In genomic region chr1:9942399-9942938, GRCh38 we compare ENCODE assay signal across 8 cellular contexts. TPM values are rescaled to one million over a fixed set of nuclear protein-coding genes. Genes with fewer than 3 reads are reported as not detected.
DNase-seq lines count a peak whose midpoint lies in the region; ATAC-seq and TF ChIP-seq lines count a peak whose summit lies in the region.

No MANE protein-coding gene starts in this region.

- DNase-seq in CD14-positive monocyte (ENCODE audit: low spot score), result no peak
- peak; percentile 42 for DNase-seq in HuH-7.5 (ENCODE audit: low spot score)
- DNase-seq in RPMI8226, result peak; percentile 74
- peak; percentile 57 for DNase-seq in mammary epithelial cell
- DNase-seq in immature natural killer cell, result peak; percentile 23 to 37 (median 37)
- no peak for DNase-seq in cortex of kidney (lab: John Stamatoyannopoulos, UW)

- H3K36me3 Mint-ChIP-seq in CD14-positive monocyte (peaks cover 20 to 43% of the 10 kb centered on the region in 2 donors), immature natural killer cell (peaks cover 0 to 3% (median 0%) of the 10 kb centered on the region in 3 donors)

- H3K27me3 Mint-ChIP-seq in CD14-positive monocyte (ENCODE audit: low read depth in 3 of 3), result peaks cover 0 to 4% (median 0%) of the 10 kb centered on the region in 3 donors
- H3K27me3 Mint-ChIP-seq in immature natural killer cell (ENCODE audit: low read depth in 3 of 3), result peaks cover 0 to 3% (median 2%) of the 10 kb centered on the region in 3 donors

- CTCF ChIA-PET in mammary epithelial cell (lab: Charles Lee; ENCODE audit: low non-redundant PET), result interaction anchor here (0.6 to 1.0 kb wide), 4 partner anchors 55 to 85 kb away, joined by 4 to 7 read pairs (median 4); no protein-coding TSS in a partner anchor

- no peaks in the 10 kb centered on the region for H3K9me3 ChIP-seq in mammary epithelial cell (replicated peaks; ENCODE audit: insufficient read depth, low read length)

- peak overlapping the region; percentile 66 to 77 (median 67) for H3K4me3 ChIP-seq in mammary epithelial cell (replicated peaks in 1 of 3; ENCODE audit: insufficient read depth in 1 of 3, low read depth in 2 of 3, low read length in 3 of 3)
- peak overlapping the region; percentile 56 to 92 (median 76) for H3K4me3 ChIP-seq in skin epidermis

- H3K27ac ChIP-seq in mammary epithelial cell (ENCODE audit: insufficient read depth, low read depth, low read length), result peak overlapping the region; percentile 95
- peak overlapping the region; percentile 67 to 98 (median 91) for H3K27ac ChIP-seq in skin epidermis

- ATAC-seq in GM18517 (IDR thresholded peaks at IDR 0.05; ENCODE audit: unreplicated experiment), result peak; percentile 54

- peak overlapping the region; percentile 88 for H2AFZ ChIP-seq in mammary epithelial cell (ENCODE audit: low read depth, low read length)

- in situ Hi-C loops in mammary epithelial cell (cut with MboI; ENCODE audit: low sequenced_read_pairs in 2 of 2), result loop anchor here in 1 of 2 donors (5.0 kb wide), 1 partner anchor 90 kb away; the partner anchor contains the start of gene UBE4B

- H3K4me1 Mint-ChIP-seq in CD14-positive monocyte (peaks cover 22% of the 10 kb centered on the region), immature natural killer cell (peaks cover 21 to 30% of the 10 kb centered on the region in 2 donors)

- H3K27me3 ChIP-seq in mammary epithelial cell (ENCODE audit: insufficient read depth, low read length), result no peaks in the 10 kb centered on the region

- H3K4me1 ChIP-seq in mammary epithelial cell (ENCODE audit: insufficient read depth, low read length), result peaks cover 5% of the 10 kb centered on the region

- H3K4me2 ChIP-seq in mammary epithelial cell (ENCODE audit: insufficient read depth, low read depth, low read length), result peak overlapping the region; percentile 70

- intact Hi-C loops in CD14-positive monocyte (cut with micrococcal nuclease) (loop anchor here (2.0 to 10.0 kb wide), 5 partner anchors 32 to 90 kb away; partner anchors contain the start of genes UBE4B (in 2 of the 2), CTNNBIP1 (in 1 of the 2) and RBP7 (in 1 of the 2)), mammary epithelial cell (cut with micrococcal nuclease) (loop anchor here (1.0 to 10.0 kb wide), 6 partner anchors 32 to 486 kb away; partner anchors contain the start of gene CTNNBIP1)

- peak overlapping the region; percentile 99 for H3K9ac ChIP-seq in mammary epithelial cell (ENCODE audit: insufficient read depth, low read length)

- BruUV-seq in mammary epithelial cell (replicated peaks; lab: Mats Ljungman, UMichigan), result TSS peak; percentile 81

- H3K36me3 ChIP-seq in mammary epithelial cell (ENCODE audit: insufficient read depth, low read length), result no peaks in the 10 kb centered on the region

- TF ChIP-seq CTCF in CD14-positive monocyte (IDR thresholded peaks at IDR 0.05) (peak; percentile 65), mammary epithelial cell (conservative IDR thresholded peaks at IDR 0.05 in 1 of 2, IDR thresholded peaks at IDR 0.05 in 1 of 2; ENCODE audit: extremely low read depth in 1 of 2, insufficient read depth in 1 of 2, low read depth in 1 of 2, low read length in 2 of 2) (peak; percentile 53 to 63)

- H4K20me1 ChIP-seq in mammary epithelial cell (ENCODE audit: insufficient read depth, low read length), result no peaks in the 10 kb centered on the region

- dilution Hi-C loops in mammary epithelial cell (cut with HindIII; ENCODE audit: low sequenced_read_pairs), result no loop called here

- H3K27ac Mint-ChIP-seq in CD14-positive monocyte, result peak overlapping the region; percentile 96 to 100 (median 97)
- peak overlapping the region; percentile 93 to 99 (median 98) for H3K27ac Mint-ChIP-seq in immature natural killer cell

- H3K9me3 Mint-ChIP-seq in CD14-positive monocyte (peaks cover 0 to 3% (median 0%) of the 10 kb centered on the region in 7 donors), immature natural killer cell (no peaks in the 10 kb centered on the region)

- H3K4me3 Mint-ChIP-seq in CD14-positive monocyte (peak overlapping the region; percentile 96 to 98), immature natural killer cell (peak overlapping the region; percentile 92 to 99 (median 97))

- H3K79me2 ChIP-seq in mammary epithelial cell (ENCODE audit: insufficient read depth, low read length), result peaks cover 28% of the 10 kb centered on the region

- 1% methylated on average over 14 of the region's 14 CpGs for WGBS in mammary epithelial cell (ENCODE audit: low coverage, missing lambda C conversion rate)

RNA-seq across cellular contexts. Expression of gene LZIC, which starts 0.7 kb away (rescaled TPM):
- 10 to 100 TPM; 28.2 to 32.9 TPM for polyA plus RNA-seq in CD14-positive monocyte
- 10 to 100 TPM; 19.8 to 30.6 TPM for total RNA-seq in mammary epithelial cell
- 14.5 TPM for polyA plus RNA-seq in mammary epithelial cell
- polyA minus RNA-seq in mammary epithelial cell, result 11.8 TPM
- 10 to 100 TPM; 32.3 to 44.9 (median 36.2) TPM for polyA plus RNA-seq in immature natural killer cell

RNA-seq across cellular contexts. Expression of gene NMNAT1, which starts 0.8 kb away (rescaled TPM):
- 1 to 10 TPM; 6.8 to 9.9 TPM for polyA plus RNA-seq in CD14-positive monocyte
- total RNA-seq in mammary epithelial cell, result 10 to 100 TPM in 1 of 2 donors, 1 to 10 TPM in 1; 9.7 to 11.1 TPM
- polyA plus RNA-seq in mammary epithelial cell, result 9.4 TPM
- polyA minus RNA-seq in mammary epithelial cell, result 9.1 TPM
- polyA plus RNA-seq in immature natural killer cell, result 1 to 10 TPM; 1.4 to 10.0 (median 7.1) TPM

RNA-seq across cellular contexts. Expression of gene CTNNBIP1, which starts 32.4 kb away (rescaled TPM):
- 10 to 100 TPM; 26.2 to 26.8 TPM for polyA plus RNA-seq in CD14-positive monocyte
- total RNA-seq in mammary epithelial cell, result 100 to 1,000 TPM in 1 of 2 donors, 10 to 100 TPM in 1; 54.7 to 103 TPM
- 138 TPM for polyA plus RNA-seq in mammary epithelial cell
- 108 TPM for polyA minus RNA-seq in mammary epithelial cell
- polyA plus RNA-seq in immature natural killer cell, result 10 to 100 TPM; 41.0 to 51.5 (median 45.5) TPM

RNA-seq across cellular contexts. Expression of gene RBP7, which starts 54.6 kb away (rescaled TPM):
- 100 to 1,000 TPM; 306 to 340 TPM for polyA plus RNA-seq in CD14-positive monocyte
- total RNA-seq in mammary epithelial cell, result under 1 TPM in 1 of 2 donors, not detected in 1; 0.50 TPM
- polyA plus RNA-seq in mammary epithelial cell, result 0.48 TPM
- polyA minus RNA-seq in mammary epithelial cell, result not detected
- under 1 TPM in 1 of 3 donors, not detected in 2; 0.38 TPM for polyA plus RNA-seq in immature natural killer cell

Comparison
In these comparisons a context has a peak if more than half of its experiments do, and no peak if none do; other contexts are left out.
1. DNase-seq: peak in HuH-7.5 (single experiment), RPMI8226 (single experiment), mammary epithelial cell (single experiment) and immature natural killer cell (3 of 3); none in CD14-positive monocyte (single experiment) and cortex of kidney (single experiment).